In the genomic region with DNA sequence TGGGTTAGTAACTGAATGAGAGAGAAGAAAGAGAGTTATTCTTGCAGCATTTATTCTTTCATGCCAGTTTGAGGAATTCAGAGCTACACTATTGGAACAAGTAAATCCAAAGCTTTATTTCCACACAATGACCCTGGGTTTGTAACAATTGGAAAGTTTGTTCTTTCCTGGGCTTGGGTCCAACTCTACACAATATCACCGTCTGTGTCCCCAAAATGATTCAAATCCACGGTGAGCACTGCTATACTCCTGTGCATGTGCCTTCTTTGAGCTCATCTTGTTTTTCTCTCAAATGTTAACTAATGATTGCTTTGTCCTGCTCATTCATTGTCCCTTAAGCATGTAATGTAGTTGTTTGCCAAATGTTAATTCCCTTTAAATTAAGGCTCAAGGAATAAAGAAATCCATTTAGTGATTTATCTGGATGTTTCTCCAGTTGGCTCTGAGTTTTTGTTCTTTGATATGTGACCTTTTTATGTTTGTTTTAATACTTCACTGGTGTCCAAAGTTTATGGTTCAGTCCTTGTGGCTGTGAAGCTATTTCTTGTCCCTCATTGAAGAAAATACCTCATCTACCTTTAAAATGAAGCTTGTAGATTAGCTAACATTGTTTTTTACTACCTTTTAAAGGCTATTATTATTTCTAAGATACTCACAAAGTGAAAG, we compare ENCODE assay signal across 29 cellular contexts. TPM values are rescaled to one million over a fixed set of nuclear protein-coding genes. Genes with fewer than 3 reads are reported as not detected.
"Had no signal": no experiment of that assay in that cellular context is flagged by ENCODE, and none has a peak within 500 bp of the region (broad histone marks: within the 10 kb centered on the region; RNA-seq: fewer than 3 reads in every experiment).

No MANE protein-coding gene starts in this region.

- H3K4me3 ChIP-seq: breast epithelium, left lung, sigmoid colon, smooth muscle cell, upper lobe of left lung had no signal

- H3K4me2 ChIP-seq: smooth muscle cell had no signal

- H3K4me1 ChIP-seq: breast epithelium, foreskin keratinocyte, left lung, sigmoid colon, upper lobe of left lung had no signal

- H3K27me3 ChIP-seq: breast epithelium, foreskin keratinocyte, left lung, sigmoid colon, upper lobe of left lung had no signal

- H3K36me3 ChIP-seq: breast epithelium, left lung, sigmoid colon, upper lobe of left lung had no signal

- DNase-seq: activated CD4-positive, alpha-beta T cell treated with anti-CD3 and anti-CD28 coated beads for 4 hours; activated CD4-positive, alpha-beta T cell treated with anti-CD3 and anti-CD28 coated beads, Interleukin-2, amount 50 U/mL, for 48 hours; activated CD4-positive, CD25-positive, alpha-beta regulatory T cell; activated CD8-positive, alpha-beta memory T cell treated with anti-CD3 and anti-CD28 coated beads, Interleukin-2, amount 50 U/mL, for 48 hours; activated naive CD4-positive, alpha-beta T cell treated with Interleukin-2 at 50 U/mL for 16 hours; activated naive CD8-positive, alpha-beta T cell treated with anti-CD3 and anti-CD28 coated beads for 36 hours; activated T-cell treated with anti-CD3 and anti-CD28 coated beads, Interleukin-2, amount 50 U/mL, for 4 hours; effector memory CD4-positive, alpha-beta T cell; foreskin keratinocyte; immature natural killer cell; left lung; posterior cingulate gyrus; sigmoid colon; stimulated activated CD4-positive, alpha-beta T cell treated with anti-CD3 and anti-CD28 coated beads, Interleukin-15, amount 100 ng/mL, for 24 hours; stimulated activated CD8-positive, alpha-beta memory T cell treated with anti-CD3 and anti-CD28 coated beads, Interleukin-4, amount 100 ng/mL, for 48 hours; stimulated activated naive B cell treated with anti-CD40 and anti-IgM and Interleukin-4, amounts not matched to agents 10 μg/mL and 1 μg/mL and 100 μg/mL, for 72 hours; T-helper 17 cell; upper lobe of left lung had no signal

- H3K9me3 ChIP-seq: breast epithelium, left lung, sigmoid colon, upper lobe of left lung had no signal

- H3K27ac ChIP-seq: breast epithelium, foreskin keratinocyte, left lung, sigmoid colon, upper lobe of left lung had no signal

- ATAC-seq: activated T-cell treated with anti-CD3 and anti-CD28 coated beads, Interleukin-2, amount 50 U/mL, for 4 hours; foreskin keratinocyte; left lung; stimulated activated naive B cell treated with anti-CD40 and anti-IgM and Interleukin-4, amounts not matched to agents 10 μg/mL and 1 μg/mL and 100 μg/mL, for 72 hours; T-helper 17 cell had no signal

RNA-seq across cellular contexts. Expression of a gene that starts 20.5 kb away (rescaled TPM):
- total RNA-seq: activated CD8-positive, alpha-beta memory T cell treated with anti-CD3 and anti-CD28 coated beads for 36 hours; activated naive CD8-positive, alpha-beta T cell treated with anti-CD3 and anti-CD28 coated beads for 36 hours; activated T-cell treated with anti-CD3 and anti-CD28 coated beads, Interleukin-2, amount 50 U/mL, for 4 hours; astrocyte; dermis microvascular lymphatic vessel endothelial cell; foreskin keratinocyte; kidney epithelial cell; left lung; lung microvascular endothelial cell; myocyte; sigmoid colon; T-helper 17 cell had no signal
- polyA plus RNA-seq: foreskin keratinocyte, immature natural killer cell, smooth muscle cell had no signal

RNA-seq across cellular contexts. Expression of a gene that starts 22.4 kb away (rescaled TPM):
- total RNA-seq: activated CD8-positive, alpha-beta memory T cell treated with anti-CD3 and anti-CD28 coated beads for 36 hours; activated naive CD8-positive, alpha-beta T cell treated with anti-CD3 and anti-CD28 coated beads for 36 hours; activated T-cell treated with anti-CD3 and anti-CD28 coated beads, Interleukin-2, amount 50 U/mL, for 4 hours; astrocyte; breast epithelium; dermis microvascular lymphatic vessel endothelial cell; foreskin keratinocyte; kidney epithelial cell; left lung; lung microvascular endothelial cell; mesothelial cell of epicardium; myocyte; sigmoid colon; T-helper 17 cell; upper lobe of left lung had no signal
- polyA plus RNA-seq: esophagus, foreskin keratinocyte, immature natural killer cell, sigmoid colon, smooth muscle cell, thymus had no signal

RNA-seq across cellular contexts. Expression of a gene that starts 51.4 kb away (rescaled TPM):
- total RNA-seq: activated CD8-positive, alpha-beta memory T cell treated with anti-CD3 and anti-CD28 coated beads for 36 hours; activated naive CD8-positive, alpha-beta T cell treated with anti-CD3 and anti-CD28 coated beads for 36 hours; activated T-cell treated with anti-CD3 and anti-CD28 coated beads, Interleukin-2, amount 50 U/mL, for 4 hours; astrocyte; dermis microvascular lymphatic vessel endothelial cell; foreskin keratinocyte; kidney epithelial cell; left lung; lung microvascular endothelial cell; mesothelial cell of epicardium; myocyte; sigmoid colon; smooth muscle cell; T-helper 17 cell had no signal
- polyA plus RNA-seq: foreskin keratinocyte, immature natural killer cell, sigmoid colon, smooth muscle cell had no signal
